ENCODE assay signal across 25 cellular contexts in the genomic region with DNA sequence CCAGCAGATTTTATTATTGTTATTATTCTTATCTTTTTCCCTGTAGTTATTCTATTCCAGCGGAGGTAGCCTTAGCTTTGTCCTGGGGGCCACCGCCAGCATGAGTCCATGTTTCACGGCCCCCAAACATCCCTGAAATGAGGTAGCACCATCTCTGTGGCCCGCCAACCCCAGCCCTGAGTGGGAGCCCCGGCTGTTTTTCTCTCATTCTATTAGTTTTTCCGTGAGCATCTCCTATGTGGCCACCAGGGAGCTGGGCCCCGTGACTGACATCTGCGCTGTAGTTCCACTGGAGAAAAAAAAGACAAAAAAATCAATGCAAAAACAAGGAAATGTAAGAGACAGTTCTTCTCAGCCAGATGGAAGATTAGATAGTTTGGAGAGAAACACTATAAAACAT.
"Had no signal": no experiment of that assay in that cellular context is flagged by ENCODE, and none has a peak within 500 bp of the region (broad histone marks: within the 10 kb centered on the region; RNA-seq: fewer than 3 reads in every experiment).

No MANE protein-coding gene starts in this region.

- ATAC-seq: left colon; left lung; natural killer cell; psoas muscle; right lobe of liver; stimulated activated effector memory CD8-positive, alpha-beta T cell treated with anti-CD3 and anti-CD28 coated beads, Interleukin-12 subunit alpha, Interleukin-12 subunit beta, amount 100 ng/mL, for 72 hours had no signal

- DNase-seq: hippocampal formation; kidney; left colon; left lung; mesendoderm; naive B cell; natural killer cell; nephron progenitor cell; occipital lobe; psoas muscle; right lobe of liver; stimulated activated CD4-positive, alpha-beta T cell treated with anti-CD3 and anti-CD28 coated beads, Interleukin-4, amount 100 ng/mL, for 24 hours; stimulated activated naive CD4-positive, alpha-beta T cell; stomach; tibial artery; trophoblast cell; uterus had no signal

- H3K4me3 ChIP-seq: left lung, lung, neural progenitor cell, psoas muscle, right lobe of liver, skin epidermis, stomach, suprapubic skin, thoracic aorta, tibial artery, uterus had no signal

- H3K27me3 ChIP-seq: left lung, neural progenitor cell, neutrophil, right lobe of liver, stomach, suprapubic skin, tibial artery, uterus had no signal

- H3K27ac ChIP-seq: left lung, neural progenitor cell, neutrophil, parathyroid adenoma, psoas muscle, right lobe of liver, skin epidermis, stomach, suprapubic skin, thoracic aorta, tibial artery, uterus had no signal

- H3K9me3 ChIP-seq: left lung, neutrophil, psoas muscle, right lobe of liver, stomach, suprapubic skin, thoracic aorta, tibial artery, uterus had no signal

- H3K36me3 ChIP-seq: left lung, neural progenitor cell, neutrophil, right lobe of liver, stomach, suprapubic skin, thoracic aorta, tibial artery, uterus had no signal
